In genomic region chr10:106450966-106451365, GRCh38 we compare ENCODE assay signal across 21 cellular contexts.
"Had no signal": no experiment of that assay in that cellular context is flagged by ENCODE, and none has a peak within 500 bp of the region (broad histone marks: within the 10 kb centered on the region; RNA-seq: fewer than 3 reads in every experiment).

No MANE protein-coding gene starts in this region.

- FAIRE-seq: urothelium cell line had no signal

- DNase-seq: activated CD4-positive, CD25-positive, alpha-beta regulatory T cell treated with anti-CD3 and anti-CD28 coated beads, Interleukin-2, amount 50 U/mL, for 72 hours; activated effector memory CD4-positive, alpha-beta T cell treated with anti-CD3 and anti-CD28 coated beads, Interleukin-2, amount 50 U/mL, for 16 hours; activated T-cell treated with anti-CD3 and anti-CD28 coated beads, Interleukin-2, amount 50 U/mL, for 72 hours; adrenal gland; effector CD8-positive, alpha-beta T cell; esophagus squamous epithelium; heart left ventricle; kidney glomerular epithelial cell; left ventricle myocardium inferior; mammary epithelial cell; midbrain; nephron progenitor cell; nucleus accumbens; stimulated activated naive CD8-positive, alpha-beta T cell treated with anti-CD3 and anti-CD28 coated beads, Interleukin-15, Interleukin-2, amounts not matched to agents 100 U/mL and 50 U/mL, for 24 hours; substantia nigra; tibial artery had no signal

- H3K4me3 ChIP-seq: adrenal gland, esophagus squamous epithelium, gastroesophageal sphincter, heart left ventricle, left ventricle myocardium inferior, tibial artery had no signal

- H3K27ac ChIP-seq: adrenal gland, esophagus squamous epithelium, gastroesophageal sphincter, heart left ventricle, left ventricle myocardium inferior, tibial artery had no signal

- H3K9me3 ChIP-seq: adrenal gland, esophagus squamous epithelium, gastroesophageal sphincter, heart left ventricle, left ventricle myocardium inferior, tibial artery had no signal

- H3K27me3 ChIP-seq: adrenal gland, esophagus squamous epithelium, gastroesophageal sphincter, heart left ventricle, tibial artery had no signal

- H3K9me3 Mint-ChIP-seq: nephron progenitor cell had no signal

- H3K27ac Mint-ChIP-seq: activated naive CD4-positive, alpha-beta T cell treated with anti-CD3 and anti-CD28 coated beads, Interleukin-2, amount 50 U/mL, for 24 hours; activated T-cell treated with anti-CD3 and anti-CD28 coated beads, Interleukin-2, amount 50 U/mL, for 72 hours; dendritic cell treated with granulocyte-macrophage colony-stimulating factor and Interleukin-4, amounts not matched to agents 40 ng/mL and 50 ng/mL, for 4 days; nephron progenitor cell had no signal

- H3K4me1 ChIP-seq: adrenal gland, esophagus squamous epithelium, gastroesophageal sphincter, heart left ventricle, left ventricle myocardium inferior, tibial artery had no signal

- ATAC-seq: activated T-cell treated with anti-CD3 and anti-CD28 coated beads, Interleukin-2, amount 50 U/mL, for 72 hours; gastroesophageal sphincter; heart left ventricle; sciatic nerve; stimulated activated naive CD8-positive, alpha-beta T cell treated with anti-CD3 and anti-CD28 coated beads, Interleukin-15, Interleukin-2, amounts not matched to agents 100 U/mL and 50 U/mL, for 24 hours had no signal

- H3K4me3 Mint-ChIP-seq: activated naive CD4-positive, alpha-beta T cell treated with anti-CD3 and anti-CD28 coated beads, Interleukin-2, amount 50 U/mL, for 24 hours; activated T-cell treated with anti-CD3 and anti-CD28 coated beads, Interleukin-2, amount 50 U/mL, for 72 hours; dendritic cell treated with granulocyte-macrophage colony-stimulating factor and Interleukin-4, amounts not matched to agents 40 ng/mL and 50 ng/mL, for 4 days; nephron progenitor cell had no signal

- H3K36me3 Mint-ChIP-seq: activated naive CD4-positive, alpha-beta T cell treated with anti-CD3 and anti-CD28 coated beads, Interleukin-2, amount 50 U/mL, for 24 hours had no signal

- H3K36me3 ChIP-seq: adrenal gland, esophagus squamous epithelium, gastroesophageal sphincter, heart left ventricle, left ventricle myocardium inferior, tibial artery had no signal

- H3K4me1 Mint-ChIP-seq: activated naive CD4-positive, alpha-beta T cell treated with anti-CD3 and anti-CD28 coated beads, Interleukin-2, amount 50 U/mL, for 24 hours; nephron progenitor cell had no signal

- H3K27me3 Mint-ChIP-seq: activated naive CD4-positive, alpha-beta T cell treated with anti-CD3 and anti-CD28 coated beads, Interleukin-2, amount 50 U/mL, for 24 hours; dendritic cell treated with granulocyte-macrophage colony-stimulating factor and Interleukin-4, amounts not matched to agents 40 ng/mL and 50 ng/mL, for 4 days had no signal
